ENCODE assay signal across 26 cellular contexts in genomic region chr6:146123611-146124010, GRCh38.
"Had no signal": no experiment of that assay in that cellular context is flagged by ENCODE, and none has a peak within 500 bp of the region (broad histone marks: within the 10 kb centered on the region; RNA-seq: fewer than 3 reads in every experiment).

No MANE protein-coding gene starts in this region.

- DNase-seq: natural killer cell; occipital lobe; ovary; posterior cingulate gyrus; psoas muscle; right cardiac atrium; right lobe of liver; sigmoid colon; small intestine; stimulated activated CD4-positive, alpha-beta T cell treated with anti-CD3 and anti-CD28 coated beads, Interleukin-15, amount 100 ng/mL, for 24 hours; stimulated activated CD4-positive, alpha-beta T cell treated with anti-CD3 and anti-CD28 coated beads, Interleukin-2, amount 100 ng/mL, for 24 hours; stimulated activated CD4-positive, alpha-beta T cell treated with anti-CD3 and anti-CD28 coated beads, Interleukin-2, amount 100 ng/mL, for 48 hours; stimulated activated CD4-positive, alpha-beta T cell treated with anti-CD3 and anti-CD28 coated beads, Interleukin-4, amount 100 ng/mL, for 24 hours; stimulated activated naive B cell treated with anti-CD40 and anti-IgM and Interleukin-4, amounts not matched to agents 10 μg/mL and 1 μg/mL and 100 μg/mL, for 72 hours; stimulated activated naive CD4-positive, alpha-beta T cell treated with Interleukin-2 at 50 U/mL for 16 hours; stimulated activated naive CD8-positive, alpha-beta T cell treated with anti-CD3 and anti-CD28 coated beads, Interleukin-15, amount 100 ng/mL, for 72 hours; testis; tibial artery; transverse colon; upper lobe of right lung; uterus had no signal

- H3K27me3 Mint-ChIP-seq: progenitor cell of endocrine pancreas; stimulated activated naive B cell treated with anti-CD40 and anti-IgM and Interleukin-4, amounts not matched to agents 10 μg/mL and 1 μg/mL and 100 μg/mL, for 72 hours; stimulated activated naive CD8-positive, alpha-beta T cell treated with anti-CD3 and anti-CD28 coated beads, Interleukin-15, amount 100 ng/mL, for 72 hours; type B pancreatic cell had no signal

- H3K9me3 Mint-ChIP-seq: type B pancreatic cell had no signal

- H3K27ac Mint-ChIP-seq: natural killer cell; nephron; neural progenitor cell; progenitor cell of endocrine pancreas; stimulated activated effector memory CD8-positive, alpha-beta T cell treated with anti-CD3 and anti-CD28 coated beads, Interleukin-12 subunit alpha, Interleukin-12 subunit beta, amount 100 ng/mL, for 72 hours; stimulated activated naive B cell treated with anti-CD40 and anti-IgM and Interleukin-4, amounts not matched to agents 10 μg/mL and 1 μg/mL and 100 μg/mL, for 72 hours; stimulated activated naive CD8-positive, alpha-beta T cell treated with anti-CD3 and anti-CD28 coated beads, Interleukin-15, amount 100 ng/mL, for 72 hours; type B pancreatic cell had no signal

- H3K4me1 Mint-ChIP-seq: natural killer cell; nephron; neural progenitor cell; stimulated activated effector memory CD8-positive, alpha-beta T cell treated with anti-CD3 and anti-CD28 coated beads, Interleukin-12 subunit alpha, Interleukin-12 subunit beta, amount 100 ng/mL, for 72 hours; stimulated activated naive B cell treated with anti-CD40 and anti-IgM and Interleukin-4, amounts not matched to agents 10 μg/mL and 1 μg/mL and 100 μg/mL, for 72 hours; stimulated activated naive CD8-positive, alpha-beta T cell treated with anti-CD3 and anti-CD28 coated beads, Interleukin-15, amount 100 ng/mL, for 72 hours had no signal

- ATAC-seq: natural killer cell; psoas muscle; right cardiac atrium; right lobe of liver; stimulated activated effector memory CD8-positive, alpha-beta T cell treated with anti-CD3 and anti-CD28 coated beads, Interleukin-12 subunit alpha, Interleukin-12 subunit beta, amount 100 ng/mL, for 72 hours; stimulated activated naive B cell treated with anti-CD40 and anti-IgM and Interleukin-4, amounts not matched to agents 10 μg/mL and 1 μg/mL and 100 μg/mL, for 72 hours; stimulated activated naive CD8-positive, alpha-beta T cell treated with anti-CD3 and anti-CD28 coated beads, Interleukin-15, amount 100 ng/mL, for 72 hours; upper lobe of right lung had no signal

- H3K36me3 Mint-ChIP-seq: neural progenitor cell; stimulated activated effector memory CD8-positive, alpha-beta T cell treated with anti-CD3 and anti-CD28 coated beads, Interleukin-12 subunit alpha, Interleukin-12 subunit beta, amount 100 ng/mL, for 72 hours; stimulated activated naive B cell treated with anti-CD40 and anti-IgM and Interleukin-4, amounts not matched to agents 10 μg/mL and 1 μg/mL and 100 μg/mL, for 72 hours; type B pancreatic cell had no signal

- H3K4me3 Mint-ChIP-seq: natural killer cell; nephron; neural progenitor cell; stimulated activated effector memory CD8-positive, alpha-beta T cell treated with anti-CD3 and anti-CD28 coated beads, Interleukin-12 subunit alpha, Interleukin-12 subunit beta, amount 100 ng/mL, for 72 hours; stimulated activated naive B cell treated with anti-CD40 and anti-IgM and Interleukin-4, amounts not matched to agents 10 μg/mL and 1 μg/mL and 100 μg/mL, for 72 hours; stimulated activated naive CD8-positive, alpha-beta T cell treated with anti-CD3 and anti-CD28 coated beads, Interleukin-15, amount 100 ng/mL, for 72 hours; type B pancreatic cell had no signal
